In genomic region chr1:46547481-46548383, GRCh38 we compare ENCODE assay signal across 1 cellular context.
TF ChIP-seq lines count a peak whose summit lies in the region.

No MANE protein-coding gene starts in this region.

TF ChIP-seq in endothelial cell of umbilical vein, 7 proteins besides CTCF, POLR2A, EP300 and RAD21 (continued from another document):
- TF ChIP-seq POLR2AphosphoS5 (IDR thresholded peaks at IDR 0.05; ENCODE audit: insufficient read depth, low read depth, low read length) = no peak
- TF ChIP-seq, protein P1, sequence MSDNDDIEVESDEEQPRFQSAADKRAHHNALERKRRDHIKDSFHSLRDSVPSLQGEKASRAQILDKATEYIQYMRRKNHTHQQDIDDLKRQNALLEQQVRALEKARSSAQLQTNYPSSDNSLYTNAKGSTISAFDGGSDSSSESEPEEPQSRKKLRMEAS (IDR thresholded peaks at IDR 0.05; ENCODE audit: insufficient read depth, insufficient read length) = no peak
- TF ChIP-seq MYC (IDR thresholded peaks at IDR 0.05; ENCODE audit: low read depth, low read length) = no peak
- TF ChIP-seq GATA2 (IDR thresholded peaks at IDR 0.05; ENCODE audit: insufficient read depth, insufficient read length, low read depth, low read length) = no peak
- no peak for TF ChIP-seq EZH2 (IDR thresholded peaks at IDR 0.05; ENCODE audit: borderline replicate concordance, low read depth, low read length, severe bottlenecking)
- TF ChIP-seq FOS (IDR thresholded peaks at IDR 0.05; ENCODE audit: borderline replicate concordance, insufficient read depth, low read length) = no peak
